In genomic region chr11:85481862-85482261, GRCh38 we compare ENCODE assay signal across 26 cellular contexts.
"Had no signal": no experiment of that assay in that cellular context is flagged by ENCODE, and none has a peak within 500 bp of the region (broad histone marks: within the 10 kb centered on the region; RNA-seq: fewer than 3 reads in every experiment).

No MANE protein-coding gene starts in this region.

- H3K27me3 ChIP-seq: brain microvascular endothelial cell, dorsolateral prefrontal cortex had no signal

- DNase-seq: activated B cell treated with CpG ODN at 0.5 μM for 24 hours; activated CD4-positive, alpha-beta T cell treated with anti-CD3 and anti-CD28 coated beads for 48 hours; activated CD4-positive, alpha-beta T cell treated with anti-CD3 and anti-CD28 coated beads, Interleukin-2, amount 50 U/mL, for 1 hour; activated CD4-positive, alpha-beta T cell treated with anti-CD3 and anti-CD28 coated beads, Interleukin-2, amount 50 U/mL, for 48 hours; activated CD8-positive, alpha-beta memory T cell treated with anti-CD3 and anti-CD28 coated beads for 24 hours; activated CD8-positive, alpha-beta T cell treated with anti-CD3 and anti-CD28 coated beads for 36 hours; activated effector memory CD4-positive, alpha-beta T cell treated with Interleukin-2 at 50 U/mL for 16 hours; activated gamma-delta T cell treated with Interleukin-2 at 50 U/mL for 16 hours; activated naive CD4-positive, alpha-beta T cell treated with anti-CD3 and anti-CD28 coated beads, Interleukin-2, amount 50 U/mL, for 16 hours; activated naive CD4-positive, alpha-beta T cell treated with Interleukin-2 at 50 U/mL for 16 hours; activated T-cell treated with anti-CD3 and anti-CD28 coated beads, Interleukin-2, amount 50 U/mL, for 4 hours; amniotic stem cell; anterior cingulate cortex; brain microvascular endothelial cell; dorsolateral prefrontal cortex; effector memory CD4-positive, alpha-beta T cell; endodermal cell; foreskin fibroblast; T-helper 1 cell; T-helper 17 cell; T1000; WERI-Rb-1 had no signal

- H3K27ac ChIP-seq: brain microvascular endothelial cell, coronary artery, dorsolateral prefrontal cortex, WERI-Rb-1 had no signal

- H3K36me3 ChIP-seq: brain microvascular endothelial cell, WERI-Rb-1 had no signal

- H3K4me3 ChIP-seq: coronary artery, dorsolateral prefrontal cortex had no signal

- ATAC-seq: activated CD4-positive, CD25-positive, alpha-beta regulatory T cell treated with anti-CD3 and anti-CD28 coated beads, Interleukin-2, amount 50 U/mL, for 24 hours; activated CD8-positive, alpha-beta T cell treated with anti-CD3 and anti-CD28 coated beads for 36 hours; activated T-cell treated with anti-CD3 and anti-CD28 coated beads, Interleukin-2, amount 50 U/mL, for 4 hours; activated T-helper 17 cell treated with anti-CD3 and anti-CD28 coated beads, Interleukin-2, amount 50 U/mL, for 72 hours; esophagus mucosa; T-helper 17 cell had no signal
